Comparison of ENCODE assay signal across 1 cellular context in genomic region chr2:55610954-55611743, GRCh38.
TF ChIP-seq lines count a peak whose summit lies in the region.

No MANE protein-coding gene starts in this region.

TF ChIP-seq in HepG2, 621 proteins besides CTCF, POLR2A, EP300 and RAD21:
- TF ChIP-seq ZNF770 (CRISPR knock-in tag; IDR thresholded peaks at IDR 0.05) (peak; percentile 90), JUN (CRISPR knock-in tag; IDR thresholded peaks at IDR 0.05) (no peak), RCOR2 (CRISPR knock-in tag; IDR thresholded peaks at IDR 0.05) (peak; percentile 27; the same call in 1 of the 2 replicates), PHF8 (CRISPR knock-in tag; IDR thresholded peaks at IDR 0.05) (no peak), FOXK2 (IDR thresholded peaks at IDR 0.05) (no peak), RFX3 (CRISPR knock-in tag; IDR thresholded peaks at IDR 0.05) (no peak), ZNF3 (CRISPR knock-in tag; IDR thresholded peaks at IDR 0.05) (no peak), ZNF253 (CRISPR knock-in tag; IDR thresholded peaks at IDR 0.05; ENCODE audit: borderline replicate concordance) (no peak), ZNF781 (CRISPR knock-in tag; IDR thresholded peaks at IDR 0.05; ENCODE audit: borderline replicate concordance, not compliant biosample characterization) (no peak), SOX13 (IDR thresholded peaks at IDR 0.05) (no peak), SOX13 (CRISPR knock-in tag; conservative IDR thresholded peaks at IDR 0.05 in 1 of 2, IDR thresholded peaks at IDR 0.05 in 1 of 2) (no peak), ZNF275 (CRISPR knock-in tag; IDR thresholded peaks at IDR 0.05; ENCODE audit: borderline replicate concordance) (no peak)
